In genomic region chr9:125987420-125987819, GRCh38 we compare ENCODE assay signal across 23 cellular contexts.
"Had no signal": no experiment of that assay in that cellular context is flagged by ENCODE, and none has a peak within 500 bp of the region (broad histone marks: within the 10 kb centered on the region; RNA-seq: fewer than 3 reads in every experiment).

No MANE protein-coding gene starts in this region.

- H3K9me3 Mint-ChIP-seq: activated T-helper 1 cell treated with anti-CD3 and anti-CD28 coated beads, Interleukin-12 subunit alpha, Interleukin-12 subunit beta, Interleukin-2, Interleukin-4 antibody, amounts not matched to agents 30 ng/mL and 10 ng/mL and 1 ng/mL, durations not matched to agents 14 hours and 24 hours and 36 hours; effector memory CD8-positive, alpha-beta T cell had no signal

- H3K27me3 ChIP-seq: gastrocnemius medialis, stomach, transverse colon, vagina had no signal

- H3K36me3 Mint-ChIP-seq: activated naive CD4-positive, alpha-beta T cell treated with anti-CD3 and anti-CD28 coated beads, Interleukin-2, amount 50 U/mL, for 72 hours; brain; stimulated activated memory B cell treated with anti-CD40 and anti-IgM and Interleukin-4, amounts not matched to agents 10 μg/mL and 1 μg/mL and 100 μg/mL, for 72 hours had no signal

- DNase-seq: activated CD4-positive, alpha-beta T cell treated with anti-CD3 and anti-CD28 coated beads for 36 hours; activated CD4-positive, alpha-beta T cell treated with anti-CD3 and anti-CD28 coated beads, Interleukin-2, amount 50 U/mL, for 48 hours; activated CD8-positive, alpha-beta memory T cell treated with anti-CD3 and anti-CD28 coated beads, Interleukin-2, amount 50 U/mL, for 48 hours; effector memory CD8-positive, alpha-beta T cell; esophagus squamous epithelium; gastrocnemius medialis; hypothalamus; left cardiac atrium; occipital lobe; retina; stimulated activated CD4-positive, alpha-beta T cell treated with anti-CD3 and anti-CD28 coated beads, Interleukin-12 subunit alpha, Interleukin-12 subunit beta, amount 100 ng/mL, for 4 hours; stimulated activated CD4-positive, alpha-beta T cell treated with anti-CD3 and anti-CD28 coated beads, Interleukin-2, amount 100 ng/mL, for 24 hours; stomach; T-helper 1 cell had no signal

- H3K36me3 ChIP-seq: esophagus squamous epithelium, gastrocnemius medialis, stomach, transverse colon, vagina had no signal

- H3K4me3 ChIP-seq: esophagus squamous epithelium, gastrocnemius medialis, stomach, transverse colon, vagina had no signal

- FAIRE-seq: TTC549 had no signal

- H3K9me3 ChIP-seq: esophagus squamous epithelium, gastrocnemius medialis, stomach, transverse colon, vagina had no signal

- H3K4me1 Mint-ChIP-seq: activated CD4-positive, alpha-beta T cell treated with anti-CD3 and anti-CD28 coated beads for 36 hours; stimulated activated memory B cell treated with anti-CD40 and anti-IgM and Interleukin-4, amounts not matched to agents 10 μg/mL and 1 μg/mL and 100 μg/mL, for 72 hours had no signal

- H3K27ac ChIP-seq: esophagus squamous epithelium, gastrocnemius medialis, stomach, transverse colon, vagina had no signal

- H3K27ac Mint-ChIP-seq: activated CD4-positive, alpha-beta T cell treated with anti-CD3 and anti-CD28 coated beads for 36 hours; activated naive CD4-positive, alpha-beta T cell treated with anti-CD3 and anti-CD28 coated beads, Interleukin-2, amount 50 U/mL, for 72 hours; activated T-helper 1 cell treated with anti-CD3 and anti-CD28 coated beads, Interleukin-12 subunit alpha, Interleukin-12 subunit beta, Interleukin-2, Interleukin-4 antibody, amounts not matched to agents 30 ng/mL and 10 ng/mL and 1 ng/mL, durations not matched to agents 14 hours and 24 hours and 36 hours; effector memory CD8-positive, alpha-beta T cell; memory B cell; progenitor cell of endocrine pancreas; stimulated activated memory B cell treated with anti-CD40 and anti-IgM and Interleukin-4, amounts not matched to agents 10 μg/mL and 1 μg/mL and 100 μg/mL, for 72 hours had no signal

- H3K4me1 ChIP-seq: gastrocnemius medialis, stomach, transverse colon, vagina had no signal

- ATAC-seq: activated CD4-positive, alpha-beta T cell treated with anti-CD3 and anti-CD28 coated beads for 36 hours; activated naive CD4-positive, alpha-beta T cell treated with anti-CD3 and anti-CD28 coated beads, Interleukin-2, amount 50 U/mL, for 72 hours; effector memory CD8-positive, alpha-beta T cell; gastrocnemius medialis; left cardiac atrium; stimulated activated memory B cell treated with anti-CD40 and anti-IgM and Interleukin-4, amounts not matched to agents 10 μg/mL and 1 μg/mL and 100 μg/mL, for 72 hours had no signal

- H3K4me3 Mint-ChIP-seq: activated CD4-positive, alpha-beta T cell treated with anti-CD3 and anti-CD28 coated beads for 36 hours; activated T-helper 1 cell treated with anti-CD3 and anti-CD28 coated beads, Interleukin-12 subunit alpha, Interleukin-12 subunit beta, Interleukin-2, Interleukin-4 antibody, amounts not matched to agents 30 ng/mL and 10 ng/mL and 1 ng/mL, durations not matched to agents 14 hours and 24 hours and 36 hours; brain; effector memory CD8-positive, alpha-beta T cell; memory B cell; stimulated activated memory B cell treated with anti-CD40 and anti-IgM and Interleukin-4, amounts not matched to agents 10 μg/mL and 1 μg/mL and 100 μg/mL, for 72 hours had no signal
